26 cellular contexts compared by ENCODE assay signal in the genomic region with DNA sequence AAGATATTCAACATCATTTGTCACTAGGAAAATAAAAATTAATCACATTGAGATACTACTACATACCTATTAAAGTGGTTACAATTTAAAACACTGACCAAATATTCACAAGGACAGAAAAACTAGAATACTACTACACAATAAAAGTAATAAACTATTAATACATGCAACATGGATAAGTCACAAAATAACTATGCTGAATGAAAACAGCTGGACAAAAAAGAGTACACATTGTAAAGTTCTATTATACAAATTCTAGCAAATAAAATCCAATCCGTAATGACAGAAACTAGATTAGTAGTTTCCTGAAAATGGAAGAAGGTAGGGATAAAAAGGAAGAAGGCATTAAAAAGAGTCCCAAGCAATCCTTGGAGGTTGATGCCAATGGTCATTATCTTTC.
"Had no signal": no experiment of that assay in that cellular context is flagged by ENCODE, and none has a peak within 500 bp of the region (broad histone marks: within the 10 kb centered on the region; RNA-seq: fewer than 3 reads in every experiment).

No MANE protein-coding gene starts in this region.

- FAIRE-seq: frontal cortex, keratinocyte, pancreas had no signal

- H3K27me3 Mint-ChIP-seq: stimulated activated naive CD8-positive, alpha-beta T cell treated with anti-CD3 and anti-CD28 coated beads, Interleukin-15, amount 100 ng/mL, for 72 hours had no signal

- H3K27ac Mint-ChIP-seq: immature natural killer cell; natural killer cell; stimulated activated naive CD8-positive, alpha-beta T cell treated with anti-CD3 and anti-CD28 coated beads, Interleukin-15, amount 100 ng/mL, for 72 hours had no signal

- H3K36me3 ChIP-seq: esophagus squamous epithelium, lower lobe of right lung, pancreas, right lobe of liver, suprapubic skin, transverse colon, upper lobe of right lung, vagina had no signal

- H3K4me1 ChIP-seq: esophagus squamous epithelium, lower lobe of right lung, pancreas, right lobe of liver, suprapubic skin, transverse colon, upper lobe of right lung, vagina had no signal

- H3K9me3 ChIP-seq: esophagus squamous epithelium, lower lobe of right lung, pancreas, right lobe of liver, suprapubic skin, transverse colon, upper lobe of right lung, vagina had no signal

- H3K4me1 Mint-ChIP-seq: immature natural killer cell; natural killer cell; stimulated activated naive CD8-positive, alpha-beta T cell treated with anti-CD3 and anti-CD28 coated beads, Interleukin-15, amount 100 ng/mL, for 72 hours had no signal

- DNase-seq: dermis blood vessel endothelial cell; effector memory CD4-positive, alpha-beta T cell; erythroblast; esophagus squamous epithelium; hypothalamus; immature natural killer cell; left ventricle myocardium superior; lower lobe of right lung; natural killer cell; occipital lobe; pancreas; right lobe of liver; stimulated activated CD4-positive, alpha-beta T cell treated with anti-CD3 and anti-CD28 coated beads, Interleukin-12 subunit alpha, Interleukin-12 subunit beta, amount 100 ng/mL, for 4 hours; stimulated activated CD4-positive, alpha-beta T cell treated with anti-CD3 and anti-CD28 coated beads, Interleukin-1b, Interleukin-23, amount 100 ng/mL, for 48 hours; stimulated activated CD4-positive, alpha-beta T cell treated with anti-CD3 and anti-CD28 coated beads, Interleukin-4, amount 100 ng/mL, for 1 hour; stimulated activated CD8-positive, alpha-beta memory T cell treated with anti-CD3 and anti-CD28 coated beads, Interleukin-4, amount 100 ng/mL, for 48 hours; stimulated activated naive CD4-positive, alpha-beta T cell; stimulated activated naive CD8-positive, alpha-beta T cell treated with anti-CD3 and anti-CD28 coated beads, Interleukin-15, amount 100 ng/mL, for 72 hours; transverse colon; upper lobe of right lung had no signal

- H3K36me3 Mint-ChIP-seq: immature natural killer cell, natural killer cell had no signal

- H3K4me3 Mint-ChIP-seq: immature natural killer cell; natural killer cell; stimulated activated naive CD8-positive, alpha-beta T cell treated with anti-CD3 and anti-CD28 coated beads, Interleukin-15, amount 100 ng/mL, for 72 hours had no signal

- H3K27me3 ChIP-seq: esophagus squamous epithelium, pancreas, right lobe of liver, suprapubic skin, transverse colon, upper lobe of right lung, vagina had no signal

- H3K27ac ChIP-seq: coronary artery, esophagus squamous epithelium, lower lobe of right lung, pancreas, right lobe of liver, suprapubic skin, transverse colon, upper lobe of right lung, vagina had no signal

- H3K4me3 ChIP-seq: coronary artery, esophagus squamous epithelium, lower lobe of right lung, pancreas, right lobe of liver, smooth muscle cell, suprapubic skin, transverse colon, upper lobe of right lung, vagina had no signal
